In genomic region chr1:12461764-12462163, GRCh38 we compare ENCODE assay signal across 20 cellular contexts.
DNase-seq lines count a peak whose midpoint lies in the region; ATAC-seq and TF ChIP-seq lines count a peak whose summit lies in the region.
"Had no signal": no experiment of that assay in that cellular context is flagged by ENCODE, and none has a peak within 500 bp of the region (broad histone marks: within the 10 kb centered on the region; RNA-seq: fewer than 3 reads in every experiment).

No MANE protein-coding gene starts in this region.

- ATAC-seq in thoracic aorta (ENCODE audit: insufficient number of reproducible peaks, low FRiP score, low read depth) (no peak), left lobe of liver (no peak), HG03045 (IDR thresholded peaks at IDR 0.05; ENCODE audit: unreplicated experiment) (no peak)
- ATAC-seq: activated naive CD4-positive, alpha-beta T cell treated with anti-CD3 and anti-CD28 coated beads, Interleukin-2, amount 50 U/mL, for 72 hours; effector memory CD8-positive, alpha-beta T cell; stimulated activated naive CD8-positive, alpha-beta T cell treated with anti-CD3 and anti-CD28 coated beads, Interleukin-15, amount 100 ng/mL, for 72 hours had no signal

- DNase-seq in Peyer's patch: no peak
- no peak for DNase-seq in nephron progenitor cell
- DNase-seq in thoracic aorta (ENCODE audit: low spot score): no peak
- DNase-seq in stimulated activated CD4-positive, alpha-beta T cell treated with anti-CD3 and anti-CD28 coated beads, Interleukin-15, amount 100 ng/mL, for 24 hours: no peak
- DNase-seq in stimulated activated naive CD4-positive, alpha-beta T cell (lab: John Stamatoyannopoulos, UW): no peak
- no peak for DNase-seq in left lobe of liver (ENCODE audit: low spot score)
- DNase-seq: activated CD4-positive, alpha-beta memory T cell treated with anti-CD3 and anti-CD28 coated beads for 36 hours; activated T-cell treated with anti-CD3 and anti-CD28 coated beads, Interleukin-2, amount 50 U/mL, for 24 hours; AML-193; caudate nucleus; COR-L47; effector memory CD8-positive, alpha-beta T cell; NCI-H1436 treated with DMSO at 0.1 percent for 48 hours; NCI-H2227 treated with DMSO at 0.1 percent for 48 hours; stimulated activated CD4-positive, alpha-beta T cell treated with anti-CD3 and anti-CD28 coated beads, Interleukin-12 subunit alpha, Interleukin-12 subunit beta, amount 100 ng/mL, for 4 hours; stimulated activated naive CD8-positive, alpha-beta T cell treated with anti-CD3 and anti-CD28 coated beads, Interleukin-15, amount 100 ng/mL, for 72 hours; WERI-Rb-1 had no signal

- peak overlapping the region in 1 of 5 experiments; percentile 33 for H3K4me3 Mint-ChIP-seq in brain
- no peak overlapping the region for H3K4me3 Mint-ChIP-seq in nephron progenitor cell
- H3K4me3 Mint-ChIP-seq: activated CD4-positive, alpha-beta memory T cell treated with anti-CD3 and anti-CD28 coated beads for 36 hours; activated T-cell treated with anti-CD3 and anti-CD28 coated beads, Interleukin-2, amount 50 U/mL, for 24 hours; effector memory CD8-positive, alpha-beta T cell; stimulated activated naive CD8-positive, alpha-beta T cell treated with anti-CD3 and anti-CD28 coated beads, Interleukin-15, amount 100 ng/mL, for 72 hours had no signal

- H3K27me3 ChIP-seq in Peyer's patch: no peaks in the 10 kb centered on the region
- no peaks in the 10 kb centered on the region for H3K27me3 ChIP-seq in thoracic aorta (replicated peaks; ENCODE audit: insufficient read depth)

- H3K27ac ChIP-seq in Peyer's patch (peak overlapping the region in 3 of 4 donors; percentile 38 to 70 (median 45)), thoracic aorta (peak overlapping the region; percentile 73 to 82)
- H3K27ac ChIP-seq: WERI-Rb-1 had no signal

- peaks cover 0 to 19% (median 0%) of the 10 kb centered on the region in 3 donors for H3K36me3 ChIP-seq in Peyer's patch
- H3K36me3 ChIP-seq in thoracic aorta: no peaks in the 10 kb centered on the region
- H3K36me3 ChIP-seq: WERI-Rb-1 had no signal

- H3K27ac Mint-ChIP-seq in brain: peak overlapping the region in 4 of 5 experiments; percentile 70 to 96 (median 93)
- peak overlapping the region; percentile 92 for H3K27ac Mint-ChIP-seq in nephron progenitor cell
- H3K27ac Mint-ChIP-seq: activated CD4-positive, alpha-beta memory T cell treated with anti-CD3 and anti-CD28 coated beads for 36 hours; effector memory CD8-positive, alpha-beta T cell had no signal

- H3K9me3 Mint-ChIP-seq in brain: peaks cover 0 to 2% (median 0%) of the 10 kb centered on the region in 5 experiments
- no peaks in the 10 kb centered on the region for H3K9me3 Mint-ChIP-seq in nephron progenitor cell
- H3K9me3 Mint-ChIP-seq: activated CD4-positive, alpha-beta memory T cell treated with anti-CD3 and anti-CD28 coated beads for 36 hours; activated naive CD4-positive, alpha-beta T cell treated with anti-CD3 and anti-CD28 coated beads, Interleukin-2, amount 50 U/mL, for 72 hours; activated T-cell treated with anti-CD3 and anti-CD28 coated beads, Interleukin-2, amount 50 U/mL, for 24 hours; effector memory CD8-positive, alpha-beta T cell; stimulated activated naive CD8-positive, alpha-beta T cell treated with anti-CD3 and anti-CD28 coated beads, Interleukin-15, amount 100 ng/mL, for 72 hours had no signal

- H3K36me3 Mint-ChIP-seq in brain (peaks cover 75% of the 10 kb centered on the region), nephron progenitor cell (ENCODE audit: low read depth) (peaks cover 26% of the 10 kb centered on the region)

- H3K4me1 ChIP-seq in Peyer's patch (peaks cover 0 to 32% (median 3%) of the 10 kb centered on the region in 4 donors), thoracic aorta (ENCODE audit: control insufficient read depth in 1 of 2, low read depth in 2 of 2) (peaks cover 56 to 96% of the 10 kb centered on the region in 2 donors)

- H3K27me3 Mint-ChIP-seq in brain (no peaks in the 10 kb centered on the region), nephron progenitor cell (ENCODE audit: low read depth, poor library complexity) (peaks cover 5% of the 10 kb centered on the region)
- H3K27me3 Mint-ChIP-seq: activated CD4-positive, alpha-beta memory T cell treated with anti-CD3 and anti-CD28 coated beads for 36 hours; activated T-cell treated with anti-CD3 and anti-CD28 coated beads, Interleukin-2, amount 50 U/mL, for 24 hours; effector memory CD8-positive, alpha-beta T cell; stimulated activated naive CD8-positive, alpha-beta T cell treated with anti-CD3 and anti-CD28 coated beads, Interleukin-15, amount 100 ng/mL, for 72 hours had no signal

- H3K4me3 ChIP-seq in Peyer's patch (no peak overlapping the region), thoracic aorta (peak overlapping the region; percentile 19)

- peaks cover 40% of the 10 kb centered on the region for H3K4me1 Mint-ChIP-seq in brain
- H3K4me1 Mint-ChIP-seq in nephron progenitor cell: peaks cover 63% of the 10 kb centered on the region

- no peak for TF ChIP-seq CTCF in Peyer's patch (IDR thresholded peaks at IDR 0.05)
- TF ChIP-seq CTCF in brain (conservative IDR thresholded peaks at IDR 0.05): no peak
- TF ChIP-seq CTCF in nephron progenitor cell (IDR thresholded peaks at IDR 0.05): no peak
- TF ChIP-seq CTCF in thoracic aorta (IDR thresholded peaks at IDR 0.05): no peak

- TF ChIP-seq POLR2A in Peyer's patch (IDR thresholded peaks at IDR 0.05): no peak

- no peaks in the 10 kb centered on the region for H3K9me3 ChIP-seq in Peyer's patch
- H3K9me3 ChIP-seq in thoracic aorta: no peaks in the 10 kb centered on the region
